8 cellular contexts compared by ENCODE assay signal in genomic region chr12:65170245-65170881, GRCh38. TPM values are rescaled to one million over a fixed set of nuclear protein-coding genes. Genes with fewer than 3 reads are reported as not detected.
DNase-seq lines count a peak whose midpoint lies in the region; ATAC-seq and TF ChIP-seq lines count a peak whose summit lies in the region.

No MANE protein-coding gene starts in this region.

- intact Hi-C loops in A673 (cut with micrococcal nuclease; ENCODE audit: unreplicated experiment) = no loop called here

- TF ChIP-seq CTCF in A673 (conservative IDR thresholded peaks at IDR 0.05; ENCODE audit: low read depth, low read length) = no peak

- ATAC-seq in GM18519 (IDR thresholded peaks at IDR 0.05; ENCODE audit: low FRiP score, unreplicated experiment) (peak; percentile 27), HG03064 (IDR thresholded peaks at IDR 0.05; ENCODE audit: low read depth, unreplicated experiment) (peak; percentile 40)

- no TSS peak for BruUV-seq in A673 (replicated peaks; lab: Mats Ljungman, UMichigan)

- CTCF ChIA-PET in A673 (lab: Charles Lee) = interaction anchor here (1.0 kb wide), 1 partner anchor 62 kb away, joined by 3 read pairs; no protein-coding TSS in a partner anchor

- H3K36me3 ChIP-seq in A673 (ENCODE audit: insufficient read depth, low read length, poor library complexity, severe bottlenecking) = no peaks in the 10 kb centered on the region
- peaks cover 0 to 3% of the 10 kb centered on the region in 2 donors for H3K36me3 ChIP-seq in muscle layer of duodenum (ENCODE audit: control insufficient read depth in 1 of 2, insufficient read depth in 2 of 2, low read length in 2 of 2)

- H3K9me3 ChIP-seq in A673 (ENCODE audit: low read depth, low read length, poor library complexity, severe bottlenecking) (no peaks in the 10 kb centered on the region), muscle layer of duodenum (ENCODE audit: control insufficient read depth in 1 of 2, low read length in 2 of 2) (no peaks in the 10 kb centered on the region)

- TF ChIP-seq POLR2A in erythroblast (IDR thresholded peaks at IDR 0.05; ENCODE audit: low read length) = peak; percentile 7

- H3K4me1 ChIP-seq in A673 (ENCODE audit: insufficient read depth, low read length, poor library complexity, severe bottlenecking) (peaks cover 35% of the 10 kb centered on the region), muscle layer of duodenum (ENCODE audit: control insufficient read depth in 1 of 2, insufficient read depth in 2 of 2, low read length in 2 of 2) (peaks cover 21 to 34% of the 10 kb centered on the region in 2 donors)

- H3K27me3 ChIP-seq in A673 (replicated peaks; ENCODE audit: insufficient read depth, low read depth, low read length, poor library complexity) (no peaks in the 10 kb centered on the region), muscle layer of duodenum (ENCODE audit: low read depth, low read length) (no peaks in the 10 kb centered on the region)

- peak overlapping the region; percentile 98 for H3K4me3 ChIP-seq in A673 (ENCODE audit: low read depth, low read length, poor library complexity, severe bottlenecking)
- peak overlapping the region; percentile 91 to 93 for H3K4me3 ChIP-seq in muscle layer of duodenum (ENCODE audit: low read depth in 1 of 2, low read length in 2 of 2)

- POLR2A ChIA-PET in A673 (lab: Charles Lee; ENCODE audit: low non-redundant PET) = interaction anchor here (1.0 kb wide), 1 partner anchor 10 kb away, joined by 5 read pairs; no protein-coding TSS in a partner anchor

- peak overlapping the region; percentile 97 for H3K27ac ChIP-seq in A673 (ENCODE audit: low read depth, low read length, poor library complexity, severe bottlenecking)
- peak overlapping the region; percentile 92 for H3K27ac ChIP-seq in muscle layer of duodenum (ENCODE audit: low read length)

- peak; percentile 70 for DNase-seq in A673 (ENCODE audit: low spot score)
- DNase-seq in NCI-H748 treated with DMSO at 0.1 percent for 48 hours (lab: John Stamatoyannopoulos, UW) = peak; percentile 22
- peak; percentile 45 for DNase-seq in activated T-cell treated with anti-CD3 and anti-CD28 coated beads for 1 hour (ENCODE audit: low read depth)
- DNase-seq in erythroblast (lab: John Stamatoyannopoulos, UW) = peak; percentile 89
- DNase-seq in stimulated activated CD8-positive, alpha-beta memory T cell treated with anti-CD3 and anti-CD28 coated beads, Interleukin-7, amount 100 ng/mL, for 48 hours (ENCODE audit: extremely low read depth in 1 of 2, low read depth in 1 of 2) = peak; percentile 44 to 63

RNA-seq across cellular contexts. Expression of gene LEMD3, which starts 1.0 kb away (rescaled TPM):
- 27.5 and 28.4 TPM in 2 replicates for total RNA-seq in A673 (2021)

RNA-seq across cellular contexts. Expression of gene WIF1, which starts 49.3 kb away (rescaled TPM):
- not detected in 2 replicates for total RNA-seq in A673 (2021)

Comparison
In these comparisons a context has a peak if more than half of its experiments do, and no peak if none do; other contexts are left out.
1. Peak in every context shown above with its lines: DNase-seq, ATAC-seq, H3K4me3 ChIP-seq and H3K27ac ChIP-seq.
2. DNase-seq: peak in every context shown above with its lines; median percentile 89 in erythroblast; 70 in A673; 54 in stimulated activated CD8-positive, alpha-beta memory T cell treated with anti-CD3 and anti-CD28 coated beads, Interleukin-7, amount 100 ng/mL, for 48 hours; 45 in activated T-cell treated with anti-CD3 and anti-CD28 coated beads for 1 hour; 22 in NCI-H748 treated with DMSO at 0.1 percent for 48 hours.